In genomic region chr16:15573896-15574613, GRCh38 we compare ENCODE assay signal across 1 cellular context.
A peak's percentile ranks its signal among the peaks of the same experiment; 100 is the strongest.
TF ChIP-seq lines count a peak whose summit lies in the region.

No MANE protein-coding gene starts in this region.

TF ChIP-seq in K562, 482 proteins besides CTCF, POLR2A, EP300 and RAD21 (continued from another document):
- TF ChIP-seq POLR2H (tag; IDR thresholded peaks at IDR 0.05; ENCODE audit: low read depth) (peak; percentile 96), REST (CRISPR knock-in tag; IDR thresholded peaks at IDR 0.05; ENCODE audit: low read depth) (peak; percentile 81; the same call in 1 of the 2 replicates), ILK (tag; IDR thresholded peaks at IDR 0.05; ENCODE audit: borderline replicate concordance, low read depth) (peak; percentile 84; the same call in 1 of the 2 replicates), ATF3 (IDR thresholded peaks at IDR 0.05) (peak; percentile 8; the same call in 1 of the 2 replicates), ATF3 (CRISPR knock-in tag; conservative IDR thresholded peaks at IDR 0.05) (0 out of 2 replicates have a peak, but pooled peaks have one; percentile 32), RREB1 (CRISPR knock-in tag; IDR thresholded peaks at IDR 0.05) (peak; percentile 81; the same call in 1 of the 2 replicates), HDAC8 (tag; IDR thresholded peaks at IDR 0.05) (peak; percentile 96), ZBTB12 (CRISPR knock-in tag; IDR thresholded peaks at IDR 0.05) (peak; percentile 21; the same call in 1 of the 2 replicates), ZNF175 (CRISPR knock-in tag; IDR thresholded peaks at IDR 0.05; ENCODE audit: low read depth) (peak; percentile 94), ELF1 (tag; IDR thresholded peaks at IDR 0.05) (peak; percentile 44; the same call in 1 of the 2 replicates), ZNF830 (CRISPR knock-in tag; IDR thresholded peaks at IDR 0.05) (0 out of 2 replicates have a peak, but pooled peaks have one; percentile 33), MAZ (CRISPR knock-in tag; conservative IDR thresholded peaks at IDR 0.05 in 1 of 2, IDR thresholded peaks at IDR 0.05 in 1 of 2) (peak; percentile 15 to 70; a peak in 3 of 4 replicates), GTF2B (IDR thresholded peaks at IDR 0.05; ENCODE audit: extremely low read depth, insufficient read length) (peak; percentile 67), CREM (IDR thresholded peaks at IDR 0.05; ENCODE audit: low read depth) (peak; percentile 33; the same call in 1 of the 2 replicates), BRD4 (IDR thresholded peaks at IDR 0.05) (0 out of 2 replicates have a peak, but pooled peaks have one; percentile 70), KLF1 (tag; IDR thresholded peaks at IDR 0.05) (0 out of 2 replicates have a peak, but pooled peaks have one; percentile 60), ZNF639 (CRISPR knock-in tag; conservative IDR thresholded peaks at IDR 0.05 in 1 of 2, IDR thresholded peaks at IDR 0.05 in 1 of 2) (peak in 1 of 2 experiments; percentile 96; a peak in 2 of 4 replicates)
